In genomic region chr11:95577716-95578460, GRCh38 we compare ENCODE assay signal across 2 cellular contexts.
TF ChIP-seq lines count a peak whose summit lies in the region.

No MANE protein-coding gene starts in this region.

TF ChIP-seq in SK-N-SH, 30 proteins besides CTCF, POLR2A, EP300 and RAD21 (continued from another document):
- TF ChIP-seq MAX (IDR thresholded peaks at IDR 0.05; ENCODE audit: low read depth) = no peak

TF ChIP-seq in SK-N-SH treated with all-trans-retinoic acid at 6 μM for 48 hours, 23 proteins besides CTCF, POLR2A, EP300 and RAD21 (continued from another document):
- TF ChIP-seq PATZ1 (CRISPR knock-in tag; IDR thresholded peaks at IDR 0.05; ENCODE audit: borderline replicate concordance) (no peak), TSHZ2 (CRISPR knock-in tag; IDR thresholded peaks at IDR 0.05) (no peak)
